1 cellular context compared by ENCODE assay signal in the genomic region with DNA sequence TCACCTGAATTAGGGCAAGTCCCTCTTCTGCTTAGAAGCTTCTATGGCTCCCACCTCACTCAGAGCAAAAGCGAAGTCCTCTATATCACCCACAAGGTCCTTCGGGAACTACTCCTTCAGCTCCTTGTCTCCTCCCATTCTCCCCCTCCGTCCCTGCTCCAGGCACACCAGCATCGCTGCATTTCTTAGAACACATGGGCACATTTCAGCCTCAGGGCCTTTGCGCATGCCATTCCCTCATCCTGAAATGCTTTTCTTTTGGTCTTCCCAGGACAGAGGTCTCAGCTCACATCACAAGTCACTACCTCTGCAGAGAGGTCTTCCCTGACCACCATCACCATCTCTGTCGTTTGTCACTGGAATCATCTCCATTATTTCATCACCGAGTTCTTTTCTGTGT.
TF ChIP-seq lines count a peak whose summit lies in the region.

No MANE protein-coding gene starts in this region.

TF ChIP-seq in H1, 55 proteins besides CTCF, POLR2A, EP300 and RAD21:
- TF ChIP-seq KDM1A (IDR thresholded peaks at IDR 0.05; ENCODE audit: borderline replicate concordance, low read length) (peak; percentile 74; the same call in 1 of the 2 replicates), CREB1 (IDR thresholded peaks at IDR 0.05) (no peak), KDM5A (IDR thresholded peaks at IDR 0.05; ENCODE audit: low read length) (no peak), SP4 (IDR thresholded peaks at IDR 0.05; ENCODE audit: low read length) (no peak), NANOG (IDR thresholded peaks at IDR 0.05; ENCODE audit: insufficient read depth, low read depth, low read length, poor library complexity, severe bottlenecking) (no peak)
- TF ChIP-seq, protein P1, sequence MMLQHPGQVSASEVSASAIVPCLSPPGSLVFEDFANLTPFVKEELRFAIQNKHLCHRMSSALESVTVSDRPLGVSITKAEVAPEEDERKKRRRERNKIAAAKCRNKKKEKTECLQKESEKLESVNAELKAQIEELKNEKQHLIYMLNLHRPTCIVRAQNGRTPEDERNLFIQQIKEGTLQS (IDR thresholded peaks at IDR 0.05; ENCODE audit: insufficient read depth, low read depth, low read length), result no peak
